ENCODE assay signal across 22 cellular contexts in genomic region chr12:16300222-16300621, GRCh38. TPM values are rescaled to one million over a fixed set of nuclear protein-coding genes. Genes with fewer than 3 reads are reported as not detected.
DNase-seq lines count a peak whose midpoint lies in the region; TF ChIP-seq lines count a peak whose summit lies in the region.
"Had no signal": no experiment of that assay in that cellular context is flagged by ENCODE, and none has a peak within 500 bp of the region (broad histone marks: within the 10 kb centered on the region; RNA-seq: fewer than 3 reads in every experiment).

No MANE protein-coding gene starts in this region.

- no peaks in the 10 kb centered on the region for H3K36me3 ChIP-seq in tibial artery
- no peaks in the 10 kb centered on the region for H3K36me3 ChIP-seq in MM.1S (replicated peaks; ENCODE audit: insufficient read depth, low read length)
- H3K36me3 ChIP-seq: BLaER1 had no signal

- DNase-seq in HFFc6 = peak; percentile 8
- peak; percentile 3 for DNase-seq in epithelial cell of esophagus (ENCODE audit: low read depth)
- DNase-seq in iris pigment epithelial cell (ENCODE audit: low read depth) = peak; percentile 50
- no peak for DNase-seq in tibial artery
- DNase-seq in hypothalamus (lab: John Stamatoyannopoulos, UW) = no peak
- DNase-seq in MM.1S = no peak
- no peak for DNase-seq in SW480 (ENCODE audit: low spot score)
- DNase-seq: activated CD4-positive, alpha-beta T cell treated with anti-CD3 and anti-CD28 coated beads, Interleukin-2, amount 50 U/mL, for 1 hour; activated CD8-positive, alpha-beta memory T cell treated with anti-CD3 and anti-CD28 coated beads, Interleukin-2, amount 50 U/mL, for 48 hours; activated gamma-delta T cell; amniotic stem cell; Calu3; foreskin fibroblast; GOT3; retina; SHP77; stimulated activated naive CD4-positive, alpha-beta T cell; T-cell had no signal

- H3K36me3 Mint-ChIP-seq in HFFc6 (ENCODE audit: low read depth) = no peaks in the 10 kb centered on the region
- H3K36me3 Mint-ChIP-seq: T-cell, type B pancreatic cell had no signal

- H3K4me2 ChIP-seq in MM.1S (ENCODE audit: low read depth, low read length) = no peak overlapping the region
- H3K4me2 ChIP-seq: BLaER1 had no signal

- H3K9me2 ChIP-seq in MM.1S (replicated peaks; ENCODE audit: insufficient read depth, low read length) = no peaks in the 10 kb centered on the region

- no peaks in the 10 kb centered on the region for H3K27me3 ChIP-seq in tibial artery
- H3K27me3 ChIP-seq in MM.1S (replicated peaks; ENCODE audit: insufficient read depth, low read length) = no peaks in the 10 kb centered on the region
- H3K27me3 ChIP-seq: BLaER1 had no signal

- no peak overlapping the region for H3K4me3 Mint-ChIP-seq in HFFc6
- H3K4me3 Mint-ChIP-seq: T-cell, type B pancreatic cell had no signal

- no peak overlapping the region for H2AFZ ChIP-seq in MM.1S (ENCODE audit: low read length)

- H3K4me1 Mint-ChIP-seq in HFFc6 (ENCODE audit: low read depth) = no peaks in the 10 kb centered on the region; the same call in 1 of the 2 replicates
- H3K4me1 Mint-ChIP-seq: T-cell had no signal

- no peak for TF ChIP-seq CTCF in HFFc6 (IDR thresholded peaks at IDR 0.05)
- TF ChIP-seq CTCF in epithelial cell of esophagus (IDR thresholded peaks at IDR 0.05; ENCODE audit: insufficient read depth, low read depth, low read length, missing control alignments) = no peak
- no peak for TF ChIP-seq CTCF in tibial artery (IDR thresholded peaks at IDR 0.05)
- no peak for TF ChIP-seq CTCF in MM.1S (IDR thresholded peaks at IDR 0.05; ENCODE audit: low read length)

- no peaks in the 10 kb centered on the region for H4K20me1 ChIP-seq in MM.1S (ENCODE audit: insufficient read depth, low read length)
- H4K20me1 ChIP-seq: BLaER1 had no signal

- H3K27ac ChIP-seq in tibial artery (peak overlapping the region; percentile 26 to 30), MM.1S (ENCODE audit: low read length) (no peak overlapping the region)
- H3K27ac ChIP-seq: BLaER1 had no signal

- no peak overlapping the region for H3K9ac ChIP-seq in MM.1S (ENCODE audit: low read length)
- H3K9ac ChIP-seq: BLaER1 had no signal

- no peaks in the 10 kb centered on the region for H3F3A ChIP-seq in MM.1S (ENCODE audit: insufficient read depth, low read length)

- H3K27ac Mint-ChIP-seq in HFFc6 = no peak overlapping the region
- H3K27ac Mint-ChIP-seq: T-cell, type B pancreatic cell had no signal

- H3K4me1 ChIP-seq in tibial artery (no peaks in the 10 kb centered on the region), MM.1S (ENCODE audit: low read length) (no peaks in the 10 kb centered on the region)
- H3K4me1 ChIP-seq: BLaER1 had no signal

- intact Hi-C loops in tibial artery (cut with DNase I; ENCODE audit: low total_unique reads) = no loop called here

- peaks cover 7% of the 10 kb centered on the region; the same call in 1 of the 2 replicates for H3K27me3 Mint-ChIP-seq in HFFc6 (ENCODE audit: insufficient read depth)
- H3K27me3 Mint-ChIP-seq: T-cell had no signal

- H3K9me3 ChIP-seq in tibial artery (no peaks in the 10 kb centered on the region), MM.1S (replicated peaks; ENCODE audit: insufficient read depth, low read length) (no peaks in the 10 kb centered on the region)
- H3K9me3 ChIP-seq: BLaER1 had no signal

- H3K4me3 ChIP-seq in epithelial cell of esophagus (ENCODE audit: low read length) (no peak overlapping the region), tibial artery (no peak overlapping the region), MM.1S (ENCODE audit: low read length) (no peak overlapping the region)
- H3K4me3 ChIP-seq: BLaER1 had no signal

- no peaks in the 10 kb centered on the region for H3K9me3 Mint-ChIP-seq in HFFc6

- H3K79me2 ChIP-seq in MM.1S (ENCODE audit: low read length) = no peaks in the 10 kb centered on the region

RNA-seq across cellular contexts. Expression of gene SLC15A5, which starts 22.7 kb away (rescaled TPM):
- not detected for total RNA-seq in HFFc6 (2021; fragmentation: NEBNext Ultra II Directional; extraction: Animal tissue kit (Norgen Biotek cat#: 25700))
- total RNA-seq: Calu3, chondrocyte, OCI-LY7, T-cell had no signal

RNA-seq across cellular contexts. Expression of gene MGST1, which starts 47.2 kb away (rescaled TPM):
- 100 to 1,000 TPM; 293 to 411 (median 371) TPM for total RNA-seq in HFFc6 (2021; fragmentation: NEBNext Ultra II Directional; extraction: Animal tissue kit (Norgen Biotek cat#: 25700))

Comparison
In these comparisons a context has a peak if more than half of its experiments do, and no peak if none do; other contexts are left out.
1. DNase-seq: peak in HFFc6 (single experiment), epithelial cell of esophagus (single experiment) and iris pigment epithelial cell (single experiment); none in tibial artery (0 of 2), hypothalamus (0 of 51), MM.1S (single experiment) and SW480 (single experiment).